ENCODE assay signal across 10 cellular contexts in genomic region chr1:95095833-95096217, GRCh38.
DNase-seq lines count a peak whose midpoint lies in the region; ATAC-seq and TF ChIP-seq lines count a peak whose summit lies in the region.
"Had no signal": no experiment of that assay in that cellular context is flagged by ENCODE, and none has a peak within 500 bp of the region (broad histone marks: within the 10 kb centered on the region; RNA-seq: fewer than 3 reads in every experiment).

No MANE protein-coding gene starts in this region.

- H3K4me3 ChIP-seq in subcutaneous abdominal adipose tissue (ENCODE audit: low read depth in 1 of 5, low read length in 5 of 5): no peak overlapping the region

- no peaks in the 10 kb centered on the region for H3K9me3 ChIP-seq in subcutaneous abdominal adipose tissue (ENCODE audit: control insufficient read depth in 5 of 5, low read length in 5 of 5)

- H3K4me1 ChIP-seq in subcutaneous abdominal adipose tissue (ENCODE audit: control insufficient read depth in 5 of 5, insufficient read depth in 5 of 5, low read length in 5 of 5): peaks cover 0 to 14% (median 10%) of the 10 kb centered on the region in 5 donors
- H3K4me1 ChIP-seq: parathyroid adenoma had no signal

- H3K9ac ChIP-seq in subcutaneous abdominal adipose tissue (ENCODE audit: low read length in 5 of 5): peak overlapping the region in 1 of 5 donors; percentile 8
- H3K9ac ChIP-seq: parathyroid adenoma had no signal

- H3K27ac ChIP-seq in subcutaneous abdominal adipose tissue (ENCODE audit: low read depth, low read length): peak overlapping the region; percentile 47
- H3K27ac ChIP-seq: parathyroid adenoma had no signal

- H3K36me3 ChIP-seq in subcutaneous abdominal adipose tissue (ENCODE audit: control insufficient read depth in 5 of 5, insufficient read depth in 5 of 5, low read length in 5 of 5): no peaks in the 10 kb centered on the region

- no peaks in the 10 kb centered on the region for H3K27me3 ChIP-seq in subcutaneous abdominal adipose tissue (ENCODE audit: control insufficient read depth in 5 of 5, insufficient read depth in 4 of 5, low read length in 5 of 5)

- peak; percentile 89 for ATAC-seq in GM19351 (IDR thresholded peaks at IDR 0.05; ENCODE audit: unreplicated experiment)
- peak; percentile 98 for ATAC-seq in HG02885 (IDR thresholded peaks at IDR 0.05; ENCODE audit: poor library complexity, unreplicated experiment)
- no peak for ATAC-seq in SK-N-SH treated with all-trans-retinoic acid at 6 μM for 48 hours

- DNase-seq in NOMO-1 treated with dmso at 0.1 percent for 144 hours (lab: John Stamatoyannopoulos, UW; ENCODE audit: unreplicated experiment) (peak; percentile 34), GM03348 (ENCODE audit: low spot score) (no peak), NCI-H1930 (lab: John Stamatoyannopoulos, UW) (no peak)
- DNase-seq: hippocampal formation, NCI-H1694 treated with DMSO at 0.1 percent for 48 hours had no signal

TF ChIP-seq in SK-N-SH treated with all-trans-retinoic acid at 6 μM for 48 hours, 23 proteins besides CTCF, POLR2A, EP300 and RAD21:
- TF ChIP-seq ARNTL (CRISPR knock-in tag; IDR thresholded peaks at IDR 0.05; ENCODE audit: borderline replicate concordance, low read depth) (no peak), BACH2 (CRISPR knock-in tag; IDR thresholded peaks at IDR 0.05; ENCODE audit: borderline replicate concordance) (no peak), PATZ1 (CRISPR knock-in tag; IDR thresholded peaks at IDR 0.05; ENCODE audit: borderline replicate concordance) (no peak), CSRNP3 (CRISPR knock-in tag; IDR thresholded peaks at IDR 0.05) (no peak), CREB5 (CRISPR knock-in tag; IDR thresholded peaks at IDR 0.05; ENCODE audit: low read depth) (no peak), SNAI2 (CRISPR knock-in tag; IDR thresholded peaks at IDR 0.05) (no peak), ZFP30 (CRISPR knock-in tag; IDR thresholded peaks at IDR 0.05) (no peak), CSDC2 (CRISPR knock-in tag; IDR thresholded peaks at IDR 0.05) (no peak), RARB (CRISPR knock-in tag; IDR thresholded peaks at IDR 0.05) (no peak), TSHZ2 (CRISPR knock-in tag; IDR thresholded peaks at IDR 0.05) (no peak), ZNF565 (CRISPR knock-in tag; conservative IDR thresholded peaks at IDR 0.05; ENCODE audit: low read depth) (no peak), ISL1 (CRISPR knock-in tag; IDR thresholded peaks at IDR 0.05) (no peak), TOX (CRISPR knock-in tag; IDR thresholded peaks at IDR 0.05; ENCODE audit: borderline replicate concordance) (no peak), ZFP3 (CRISPR knock-in tag; IDR thresholded peaks at IDR 0.05) (no peak), GLIS3 (CRISPR knock-in tag; IDR thresholded peaks at IDR 0.05) (no peak), ZC3H10 (CRISPR knock-in tag; IDR thresholded peaks at IDR 0.05) (no peak), TCF4 (CRISPR knock-in tag; IDR thresholded peaks at IDR 0.05; ENCODE audit: borderline replicate concordance) (no peak), ESRRG (CRISPR knock-in tag; IDR thresholded peaks at IDR 0.05) (no peak)
